In genomic region chr21:27513016-27513415, GRCh38 we compare ENCODE assay signal across 14 cellular contexts.
"Had no signal": no experiment of that assay in that cellular context is flagged by ENCODE, and none has a peak within 500 bp of the region (broad histone marks: within the 10 kb centered on the region; RNA-seq: fewer than 3 reads in every experiment).

No MANE protein-coding gene starts in this region.

- H3K36me3 ChIP-seq: ovary, sigmoid colon, thoracic aorta, upper lobe of right lung had no signal

- H3K4me3 ChIP-seq: ovary, sigmoid colon, thoracic aorta, upper lobe of right lung had no signal

- DNase-seq: activated CD4-positive, alpha-beta T cell treated with anti-CD3 and anti-CD28 coated beads, Interleukin-2, amount 10 ng/mL, durations not matched to agents 7 days and 5 days; activated gamma-delta T cell treated with Interleukin-2 at 50 U/mL for 16 hours; amygdala; kidney glomerular epithelial cell; ovary; sigmoid colon; stimulated activated CD4-positive, alpha-beta T cell treated with anti-CD3 and anti-CD28 coated beads, Interleukin-1b, Interleukin-23, amount 100 ng/mL, for 48 hours; upper lobe of right lung had no signal

- H3K27me3 Mint-ChIP-seq: activated CD4-positive, alpha-beta T cell treated with anti-CD3 and anti-CD28 coated beads, Interleukin-2, amount 10 ng/mL, durations not matched to agents 7 days and 5 days; activated naive CD8-positive, alpha-beta T cell had no signal

- H3K36me3 Mint-ChIP-seq: activated naive CD8-positive, alpha-beta T cell had no signal

- H3K27me3 ChIP-seq: ovary, sigmoid colon, upper lobe of right lung had no signal

- H3K4me1 ChIP-seq: sigmoid colon, upper lobe of right lung had no signal

- H3K9me3 ChIP-seq: upper lobe of right lung had no signal

- H3K27ac ChIP-seq: epithelial cell of prostate, ovary, sigmoid colon, thoracic aorta, upper lobe of right lung had no signal

- H3K4me3 Mint-ChIP-seq: activated CD4-positive, alpha-beta T cell treated with anti-CD3 and anti-CD28 coated beads, Interleukin-2, amount 10 ng/mL, durations not matched to agents 7 days and 5 days; activated naive CD8-positive, alpha-beta T cell; neural crest cell; T-helper 2 cell treated with Interferon-gamma antibody and Interleukin-4, amounts not matched to agents 5 μg/mL and 100 μg/mL, for 36 hours had no signal

- H3K27ac Mint-ChIP-seq: activated CD4-positive, alpha-beta T cell treated with anti-CD3 and anti-CD28 coated beads, Interleukin-2, amount 10 ng/mL, durations not matched to agents 7 days and 5 days; activated naive CD8-positive, alpha-beta T cell; T-helper 2 cell treated with Interferon-gamma antibody and Interleukin-4, amounts not matched to agents 5 μg/mL and 100 μg/mL, for 36 hours had no signal

- FAIRE-seq: bronchial epithelial cell had no signal

- H3K4me1 Mint-ChIP-seq: activated CD4-positive, alpha-beta T cell treated with anti-CD3 and anti-CD28 coated beads, Interleukin-2, amount 10 ng/mL, durations not matched to agents 7 days and 5 days; neural crest cell had no signal

- ATAC-seq: upper lobe of right lung had no signal
